In the genomic region with DNA sequence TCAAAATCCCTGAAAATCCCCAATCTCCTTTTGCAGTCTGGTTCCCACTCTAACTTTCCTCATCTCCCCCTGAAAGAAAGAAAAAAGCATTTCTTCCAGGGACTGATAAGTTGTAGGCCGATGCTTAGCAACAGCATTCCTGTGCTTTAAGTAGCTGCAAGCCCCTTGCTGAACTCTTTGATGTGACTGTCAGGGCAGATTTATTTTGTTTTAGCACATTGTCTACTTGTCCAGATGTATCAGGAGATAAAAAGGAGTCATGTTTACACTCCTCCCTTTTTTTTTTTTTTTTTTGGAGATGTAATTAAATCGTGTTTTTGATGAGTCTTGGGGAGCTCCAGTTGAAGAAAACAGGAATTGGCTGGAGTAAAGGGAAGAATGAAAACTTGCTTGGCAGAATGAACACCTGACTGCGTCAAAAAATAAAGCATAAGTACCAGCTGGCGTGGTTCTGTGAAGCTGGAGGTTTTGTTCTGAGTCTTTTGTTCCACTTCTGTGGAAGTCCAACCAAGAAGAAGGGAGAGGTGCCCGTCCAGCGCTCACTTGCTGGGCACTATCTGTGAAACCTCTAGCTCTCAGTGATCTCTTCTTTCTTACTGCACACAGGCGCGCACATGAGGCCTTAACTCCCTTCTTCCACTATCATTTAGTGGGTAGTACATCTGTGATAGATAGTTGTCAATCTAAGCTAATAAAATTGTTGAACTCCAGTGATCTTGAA, we compare ENCODE assay signal across 10 cellular contexts.
DNase-seq lines count a peak whose midpoint lies in the region; ATAC-seq and TF ChIP-seq lines count a peak whose summit lies in the region.
"Had no signal": no experiment of that assay in that cellular context is flagged by ENCODE, and none has a peak within 500 bp of the region (broad histone marks: within the 10 kb centered on the region; RNA-seq: fewer than 3 reads in every experiment).

No MANE protein-coding gene starts in this region.

- no peak overlapping the region for H3K4me3 Mint-ChIP-seq in stimulated activated effector memory CD8-positive, alpha-beta T cell treated with anti-CD3 and anti-CD28 coated beads, Interleukin-12 subunit alpha, Interleukin-12 subunit beta, amount 100 ng/mL, for 72 hours

- H3K9me2 ChIP-seq in neural cell (ENCODE audit: insufficient read depth, low read length) = no peaks in the 10 kb centered on the region

- no peaks in the 10 kb centered on the region for H3K36me3 Mint-ChIP-seq in stimulated activated effector memory CD8-positive, alpha-beta T cell treated with anti-CD3 and anti-CD28 coated beads, Interleukin-12 subunit alpha, Interleukin-12 subunit beta, amount 100 ng/mL, for 72 hours

- H3K9me3 ChIP-seq in neural cell (ENCODE audit: low read length) = no peaks in the 10 kb centered on the region
- H3K9me3 ChIP-seq: BLaER1 had no signal

- no peak for TF ChIP-seq RAD21 in neural cell (conservative IDR thresholded peaks at IDR 0.05)

- H3K4me3 ChIP-seq in fibroblast of the aortic adventitia (ENCODE audit: low read depth, low read length) (no peak overlapping the region), neural cell (ENCODE audit: low read length) (peak overlapping the region; percentile 22)
- H3K4me3 ChIP-seq: BLaER1 had no signal

- no peak for TF ChIP-seq CTCF in fibroblast of the aortic adventitia (IDR thresholded peaks at IDR 0.05; ENCODE audit: insufficient read depth, low read length)
- no peak for TF ChIP-seq CTCF in neural cell (IDR thresholded peaks at IDR 0.05; ENCODE audit: poor library complexity, severe bottlenecking)

- ATAC-seq in stimulated activated effector memory CD8-positive, alpha-beta T cell treated with anti-CD3 and anti-CD28 coated beads, Interleukin-12 subunit alpha, Interleukin-12 subunit beta, amount 100 ng/mL, for 72 hours = no peak
- no peak for ATAC-seq in HG03457 (IDR thresholded peaks at IDR 0.05; ENCODE audit: unreplicated experiment)
- no peak for ATAC-seq in GM19467 (IDR thresholded peaks at IDR 0.05; ENCODE audit: unreplicated experiment)

- no peaks in the 10 kb centered on the region for H3K36me3 ChIP-seq in neural cell (ENCODE audit: insufficient read depth, low read length)
- H3K36me3 ChIP-seq: BLaER1, WERI-Rb-1 had no signal

- H3K9me3 Mint-ChIP-seq in stimulated activated effector memory CD8-positive, alpha-beta T cell treated with anti-CD3 and anti-CD28 coated beads, Interleukin-12 subunit alpha, Interleukin-12 subunit beta, amount 100 ng/mL, for 72 hours = peaks cover 3% of the 10 kb centered on the region

- no peaks in the 10 kb centered on the region for H3K79me2 ChIP-seq in neural cell (replicated peaks; ENCODE audit: insufficient read depth, low read length)

- no peaks in the 10 kb centered on the region for H3K4me1 Mint-ChIP-seq in stimulated activated effector memory CD8-positive, alpha-beta T cell treated with anti-CD3 and anti-CD28 coated beads, Interleukin-12 subunit alpha, Interleukin-12 subunit beta, amount 100 ng/mL, for 72 hours

- no peak for TF ChIP-seq EP300 in neural cell (conservative IDR thresholded peaks at IDR 0.05; ENCODE audit: poor library complexity, severe bottlenecking)

- H3F3A ChIP-seq in neural cell (ENCODE audit: insufficient read depth, low read length, poor library complexity, severe bottlenecking) = no peaks in the 10 kb centered on the region

- no peak overlapping the region for H3K4me2 ChIP-seq in neural cell (ENCODE audit: low read length)
- H3K4me2 ChIP-seq: BLaER1 had no signal

- H3K27ac Mint-ChIP-seq in stimulated activated effector memory CD8-positive, alpha-beta T cell treated with anti-CD3 and anti-CD28 coated beads, Interleukin-12 subunit alpha, Interleukin-12 subunit beta, amount 100 ng/mL, for 72 hours = no peak overlapping the region

- H3K27ac ChIP-seq in neural cell (ENCODE audit: low read length) = peak overlapping the region; percentile 64
- H3K27ac ChIP-seq: BLaER1, WERI-Rb-1 had no signal

- no peak overlapping the region for H2AFZ ChIP-seq in neural cell (ENCODE audit: low read depth, low read length)

- peak overlapping the region; percentile 25 for H3K9ac ChIP-seq in neural cell (ENCODE audit: low read length)
- H3K9ac ChIP-seq: BLaER1 had no signal

- DNase-seq in AG20443 (ENCODE audit: low spot score) = peak; percentile 15
- DNase-seq in SK-N-DZ (ENCODE audit: low spot score) = peak; percentile 42
- peak; percentile 59 for DNase-seq in fibroblast of the aortic adventitia (ENCODE audit: low read depth)
- no peak for DNase-seq in stimulated activated effector memory CD8-positive, alpha-beta T cell treated with anti-CD3 and anti-CD28 coated beads, Interleukin-12 subunit alpha, Interleukin-12 subunit beta, amount 100 ng/mL, for 72 hours (ENCODE audit: low spot score in 2 of 2)
- no peak for DNase-seq in stimulated activated naive CD4-positive, alpha-beta T cell (lab: John Stamatoyannopoulos, UW)

- H4K20me1 ChIP-seq in neural cell (ENCODE audit: insufficient read depth) = no peaks in the 10 kb centered on the region
- H4K20me1 ChIP-seq: BLaER1 had no signal

- H3K27me3 ChIP-seq in neural cell (ENCODE audit: insufficient read depth, low read depth, low read length) = peaks cover 5% of the 10 kb centered on the region
- H3K27me3 ChIP-seq: BLaER1 had no signal

TF ChIP-seq in neural cell, 6 proteins besides CTCF, POLR2A, EP300 and RAD21:
- TF ChIP-seq EZH2 (IDR thresholded peaks at IDR 0.05; ENCODE audit: borderline replicate concordance, insufficient read depth, low read length, poor library complexity, severe bottlenecking) = no peak
- TF ChIP-seq TAF1 (IDR thresholded peaks at IDR 0.05; ENCODE audit: low read depth) = no peak
- no peak for TF ChIP-seq POLR2AphosphoS5 (IDR thresholded peaks at IDR 0.05)
- TF ChIP-seq SMC3 (conservative IDR thresholded peaks at IDR 0.05; ENCODE audit: poor library complexity) = no peak
- no peak for TF ChIP-seq REST (IDR thresholded peaks at IDR 0.05; ENCODE audit: borderline replicate concordance)
- no peak for TF ChIP-seq MXI1 (conservative IDR thresholded peaks at IDR 0.05; ENCODE audit: poor library complexity, severe bottlenecking)

Comparison
In these comparisons a context has a peak if more than half of its experiments do, and no peak if none do; other contexts are left out.
1. DNase-seq: peak in AG20443 (single experiment), SK-N-DZ (single experiment) and fibroblast of the aortic adventitia (single experiment); none in stimulated activated effector memory CD8-positive, alpha-beta T cell treated with anti-CD3 and anti-CD28 coated beads, Interleukin-12 subunit alpha, Interleukin-12 subunit beta, amount 100 ng/mL, for 72 hours (0 of 2) and stimulated activated naive CD4-positive, alpha-beta T cell (0 of 6).